1 cellular context compared by ENCODE assay signal in the genomic region with DNA sequence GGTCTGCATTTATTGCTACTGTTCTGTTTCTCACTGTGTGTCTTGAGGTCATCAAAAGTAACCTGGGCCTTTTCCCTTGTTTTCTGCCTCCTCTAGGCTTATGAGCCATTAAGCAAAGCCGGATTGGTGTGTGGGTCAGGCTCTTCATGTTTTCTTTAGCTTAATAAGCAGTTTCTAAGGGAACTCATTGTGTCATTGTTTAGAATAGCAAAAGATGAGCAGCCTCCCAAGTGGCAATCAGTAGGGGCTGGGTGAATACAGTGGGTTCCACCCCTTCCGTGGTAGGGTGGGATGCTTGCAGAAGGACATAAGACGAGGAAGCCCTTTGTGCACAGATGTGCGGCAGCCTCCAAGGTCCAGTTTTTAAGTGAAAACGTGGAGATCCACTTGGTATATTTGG.
TF ChIP-seq lines count a peak whose summit lies in the region.

No MANE protein-coding gene starts in this region.

TF ChIP-seq in IMR-90, 13 proteins besides CTCF, POLR2A, EP300 and RAD21:
- TF ChIP-seq NFE2L2 (IDR thresholded peaks at IDR 0.05; ENCODE audit: low read depth, low read length) (no peak), MAFK (IDR thresholded peaks at IDR 0.05; ENCODE audit: low read depth, low read length) (peak; percentile 47)
